In genomic region chr2:237156857-237157550, GRCh38 we compare ENCODE assay signal across 11 cellular contexts.
A peak's percentile ranks its signal among the peaks of the same experiment; 100 is the strongest.
DNase-seq lines count a peak whose midpoint lies in the region; ATAC-seq and TF ChIP-seq lines count a peak whose summit lies in the region.
"Had no signal": no experiment of that assay in that cellular context is flagged by ENCODE, and none has a peak within 500 bp of the region (broad histone marks: within the 10 kb centered on the region; RNA-seq: fewer than 3 reads in every experiment).

No MANE protein-coding gene starts in this region.

- no peaks in the 10 kb centered on the region for H3K27me3 ChIP-seq in lower lobe of right lung (ENCODE audit: low read depth)
- H3K27me3 ChIP-seq in subcutaneous abdominal adipose tissue (ENCODE audit: control insufficient read depth in 5 of 5, insufficient read depth in 4 of 5, low read length in 5 of 5) = peaks cover 5 to 28% (median 9%) of the 10 kb centered on the region in 5 donors

- H3K36me3 ChIP-seq in lower lobe of right lung (no peaks in the 10 kb centered on the region), subcutaneous abdominal adipose tissue (ENCODE audit: control insufficient read depth in 5 of 5, insufficient read depth in 5 of 5, low read length in 5 of 5) (no peaks in the 10 kb centered on the region)

- H3K4me3 Mint-ChIP-seq in HFFc6 = peak overlapping the region; percentile 80
- no peak overlapping the region for H3K4me3 Mint-ChIP-seq in activated naive CD8-positive, alpha-beta T cell treated with anti-CD3 and anti-CD28 coated beads for 36 hours
- H3K4me3 Mint-ChIP-seq: activated CD4-positive, alpha-beta T cell treated with anti-CD3 and anti-CD28 coated beads, Interleukin-2, amount 10 ng/mL, durations not matched to agents 7 days and 5 days; central memory CD8-positive, alpha-beta T cell had no signal

- peak in 1 of 2 donors; percentile 4 for ATAC-seq in lower lobe of right lung

- peaks cover 4% of the 10 kb centered on the region for H3K4me1 ChIP-seq in lower lobe of right lung
- H3K4me1 ChIP-seq in subcutaneous abdominal adipose tissue (ENCODE audit: control insufficient read depth in 5 of 5, insufficient read depth in 5 of 5, low read length in 5 of 5) = peaks cover 6 to 35% (median 26%) of the 10 kb centered on the region in 5 donors

- peak overlapping the region; percentile 97 for H3K27ac Mint-ChIP-seq in HFFc6
- peak overlapping the region; percentile 55 for H3K27ac Mint-ChIP-seq in activated naive CD8-positive, alpha-beta T cell treated with anti-CD3 and anti-CD28 coated beads for 36 hours
- H3K27ac Mint-ChIP-seq: activated CD4-positive, alpha-beta T cell treated with anti-CD3 and anti-CD28 coated beads, Interleukin-2, amount 10 ng/mL, durations not matched to agents 7 days and 5 days had no signal

- H3K27me3 Mint-ChIP-seq in HFFc6 (ENCODE audit: insufficient read depth) = no peaks in the 10 kb centered on the region; the same call in 1 of the 2 replicates
- peaks cover 3% of the 10 kb centered on the region for H3K27me3 Mint-ChIP-seq in activated naive CD8-positive, alpha-beta T cell treated with anti-CD3 and anti-CD28 coated beads for 36 hours

- H3K9me3 Mint-ChIP-seq in HFFc6 = no peaks in the 10 kb centered on the region
- H3K9me3 Mint-ChIP-seq in activated naive CD8-positive, alpha-beta T cell treated with anti-CD3 and anti-CD28 coated beads for 36 hours = no peaks in the 10 kb centered on the region
- H3K9me3 Mint-ChIP-seq: activated CD4-positive, alpha-beta T cell treated with anti-CD3 and anti-CD28 coated beads, Interleukin-2, amount 10 ng/mL, durations not matched to agents 7 days and 5 days; central memory CD8-positive, alpha-beta T cell had no signal

- H3K27ac ChIP-seq in lower lobe of right lung (peak overlapping the region; percentile 6), subcutaneous abdominal adipose tissue (ENCODE audit: low read depth, low read length) (peak overlapping the region; percentile 62)

- no peak for TF ChIP-seq CTCF in HFFc6 (IDR thresholded peaks at IDR 0.05)
- no peak for TF ChIP-seq CTCF in lower lobe of right lung (IDR thresholded peaks at IDR 0.05)

- H3K9me3 ChIP-seq in lower lobe of right lung (no peaks in the 10 kb centered on the region), subcutaneous abdominal adipose tissue (ENCODE audit: control insufficient read depth in 5 of 5, low read length in 5 of 5) (no peaks in the 10 kb centered on the region)

- H3K36me3 Mint-ChIP-seq in HFFc6 (ENCODE audit: low read depth) = no peaks in the 10 kb centered on the region
- H3K36me3 Mint-ChIP-seq in activated naive CD8-positive, alpha-beta T cell treated with anti-CD3 and anti-CD28 coated beads for 36 hours = no peaks in the 10 kb centered on the region

- DNase-seq in HFFc6 (no peak), lower lobe of right lung (no peak), NCI-H2081 (lab: John Stamatoyannopoulos, UW) (no peak), Ammon's horn (ENCODE audit: low spot score) (no peak), GOT3 (lab: John Stamatoyannopoulos, UW) (no peak)
- no peak for DNase-seq in activated naive CD8-positive, alpha-beta T cell treated with anti-CD3 and anti-CD28 coated beads for 36 hours
- no peak for DNase-seq in stimulated activated CD4-positive, alpha-beta T cell treated with anti-CD3 and anti-CD28 coated beads, Interleukin-12 subunit alpha, Interleukin-12 subunit beta, amount 100 ng/mL, for 4 hours
- DNase-seq: activated CD4-positive, alpha-beta T cell treated with anti-CD3 and anti-CD28 coated beads, Interleukin-2, amount 10 ng/mL, durations not matched to agents 7 days and 5 days; NCI-H1105 had no signal

- peak overlapping the region in 1 of 5 donors; percentile 15 for H3K9ac ChIP-seq in subcutaneous abdominal adipose tissue (ENCODE audit: low read length in 5 of 5)

- no peak overlapping the region for H3K4me3 ChIP-seq in lower lobe of right lung
- H3K4me3 ChIP-seq in subcutaneous abdominal adipose tissue (ENCODE audit: low read depth in 1 of 5, low read length in 5 of 5) = no peak overlapping the region

- intact Hi-C loops in lower lobe of right lung (cut with DNase I) = no loop called here

- H3K4me1 Mint-ChIP-seq in HFFc6 (ENCODE audit: low read depth) = peaks cover 72% of the 10 kb centered on the region
- peaks cover 42% of the 10 kb centered on the region for H3K4me1 Mint-ChIP-seq in activated naive CD8-positive, alpha-beta T cell treated with anti-CD3 and anti-CD28 coated beads for 36 hours
- H3K4me1 Mint-ChIP-seq: central memory CD8-positive, alpha-beta T cell had no signal
